In genomic region chr17:2852729-2853110, GRCh38 we compare ENCODE assay signal across 9 cellular contexts. TPM values are rescaled to one million over a fixed set of nuclear protein-coding genes. Genes with fewer than 3 reads are reported as not detected.
A peak's percentile ranks its signal among the peaks of the same experiment; 100 is the strongest.
DNase-seq lines count a peak whose midpoint lies in the region; ATAC-seq, FAIRE-seq and TF ChIP-seq lines count a peak whose summit lies in the region.
"Had no signal": no experiment of that assay in that cellular context is flagged by ENCODE, and none has a peak within 500 bp of the region (broad histone marks: within the 10 kb centered on the region; RNA-seq: fewer than 3 reads in every experiment).

No MANE protein-coding gene starts in this region.

- no peak overlapping the region; the same call in 1 of the 2 replicates for H3K18ac ChIP-seq in H1 (ENCODE audit: extremely low read depth, low read length)

- peaks cover 24 to 32% of the 10 kb centered on the region in 2 experiments for H3K79me2 ChIP-seq in H1 (ENCODE audit: control insufficient read depth in 1 of 2, insufficient read depth in 2 of 2, low read length in 2 of 2)

- intact Hi-C loops in breast epithelium (cut with DNase I; ENCODE audit: low total_unique reads), result loop anchor here (10.0 kb wide), 1 partner anchor 152 kb away; no protein-coding TSS in a partner anchor
- intact Hi-C loops in MCF 10A (cut with micrococcal nuclease), result no loop called here

- H3K36me3 ChIP-seq in breast epithelium, result no peaks in the 10 kb centered on the region
- H3K36me3 ChIP-seq in H1 (ENCODE audit: control insufficient read depth in 2 of 4, insufficient read depth in 4 of 4, low read length in 3 of 4), result no peaks in the 10 kb centered on the region
- no peaks in the 10 kb centered on the region for H3K36me3 ChIP-seq in mucosa of rectum (ENCODE audit: control insufficient read depth in 2 of 2, insufficient read depth in 2 of 2, low read length in 2 of 2)
- H3K36me3 ChIP-seq in urinary bladder (ENCODE audit: insufficient read depth), result no peaks in the 10 kb centered on the region

- no peak overlapping the region for H3K14ac ChIP-seq in H1 (ENCODE audit: insufficient read length)

- no peak for TF ChIP-seq EP300 in H1 (IDR thresholded peaks at IDR 0.05; ENCODE audit: borderline replicate concordance in 1 of 2, low read depth in 2 of 2, low read length in 2 of 2)

- H2BK15ac ChIP-seq in H1 (ENCODE audit: low read length), result no peak overlapping the region

- H3K27me3 Mint-ChIP-seq in MCF 10A (ENCODE audit: insufficient read depth, unreplicated experiment), result no peaks in the 10 kb centered on the region

- H2AFZ ChIP-seq in H1 (ENCODE audit: low read length), result no peak overlapping the region

- no peak overlapping the region for H4K5ac ChIP-seq in H1 (ENCODE audit: insufficient read length, low read depth, low read length)

- TF ChIP-seq RAD21 in H1 (IDR thresholded peaks at IDR 0.05 in 1 of 2, conservative IDR thresholded peaks at IDR 0.05 in 1 of 2; ENCODE audit: low read depth in 2 of 2, low read length in 2 of 2), result no peak

- no TSS peak for BruUV-seq in MCF 10A (replicated peaks; lab: Mats Ljungman, UMichigan)

- no peaks in the 10 kb centered on the region for H3K36me3 Mint-ChIP-seq in MCF 10A (ENCODE audit: insufficient read depth, unreplicated experiment)

- CTCF ChIA-PET in MCF 10A (lab: Yijun Ruan, JAX) (interaction anchor here (0.5 to 9.5 kb wide), 5 partner anchors 25 to 162 kb away, joined by 3 to 101 read pairs (median 4); no protein-coding TSS in a partner anchor), H1 (lab: Charles Lee; ENCODE audit: partially characterized antibody) (interaction anchor here (1.0 to 13.3 kb wide), 5 partner anchors 16 to 160 kb away, joined by 3 to 233 read pairs (median 15); no protein-coding TSS in a partner anchor)

- TF ChIP-seq CTCF in breast epithelium (IDR thresholded peaks at IDR 0.05) (no peak), MCF 10A (IDR thresholded peaks at IDR 0.05; ENCODE audit: unreplicated experiment) (no peak), H1 (IDR thresholded peaks at IDR 0.05; ENCODE audit: control extremely low read depth in 1 of 3, insufficient read depth in 1 of 3, low read depth in 1 of 3, low read length in 3 of 3) (no peak)

- no peak overlapping the region for H2AK5ac ChIP-seq in H1 (ENCODE audit: low read depth, low read length)

- H3K27ac ChIP-seq in breast epithelium, result peak overlapping the region; percentile 84 to 91
- no peak overlapping the region for H3K27ac ChIP-seq in H1 (ENCODE audit: low read depth, low read length)
- H3K27ac ChIP-seq in mucosa of rectum (ENCODE audit: low read depth in 2 of 2, low read length in 2 of 2), result peak overlapping the region in 1 of 2 donors; percentile 49
- H3K27ac ChIP-seq in urinary bladder (ENCODE audit: low read depth), result no peak overlapping the region

- H3K23ac ChIP-seq in H1 (ENCODE audit: insufficient read length), result no peak overlapping the region

- peaks cover 15% of the 10 kb centered on the region for H3K4me1 Mint-ChIP-seq in MCF 10A (ENCODE audit: insufficient read depth, unreplicated experiment)

- H2BK20ac ChIP-seq in H1 (ENCODE audit: low read length), result no peak overlapping the region

- H3K4me3 ChIP-seq in breast epithelium, result peak overlapping the region; percentile 58 to 87 (median 65)
- H3K4me3 ChIP-seq in H1 (ENCODE audit: extremely low read depth in 1 of 4, insufficient read depth in 2 of 4, low read depth in 3 of 4, low read length in 4 of 4), result peak overlapping the region; percentile 49 to 90 (median 64)
- peak overlapping the region; percentile 44 to 62 for H3K4me3 ChIP-seq in mucosa of rectum (ENCODE audit: low read length in 2 of 2)
- H3K4me3 ChIP-seq in urinary bladder (ENCODE audit: low read depth, low read length), result peak overlapping the region; percentile 54

- H3K79me1 ChIP-seq in H1 (ENCODE audit: low read depth, low read length), result peaks cover 5% of the 10 kb centered on the region

- no peak for TF ChIP-seq POLR2A in breast epithelium (IDR thresholded peaks at IDR 0.05)
- TF ChIP-seq POLR2A in H1 (IDR thresholded peaks at IDR 0.05; ENCODE audit: control extremely low read depth in 1 of 2, low read depth in 2 of 2, low read length in 2 of 2), result no peak

- ATAC-seq in GM18511 (IDR thresholded peaks at IDR 0.05; ENCODE audit: unreplicated experiment), result no peak

- H3K4me1 ChIP-seq in breast epithelium (peaks cover 2 to 4% of the 10 kb centered on the region in 2 donors), H1 (replicated peaks in 1 of 4; ENCODE audit: control insufficient read depth in 3 of 4, insufficient read depth in 4 of 4, low read length in 3 of 4) (peaks cover 13 to 34% (median 22%) of the 10 kb centered on the region in 4 experiments), mucosa of rectum (ENCODE audit: control insufficient read depth in 2 of 2, insufficient read depth in 2 of 2, low read length in 2 of 2) (peaks cover 6 to 11% of the 10 kb centered on the region in 2 donors), urinary bladder (ENCODE audit: insufficient read depth) (peaks cover 2% of the 10 kb centered on the region)

- peak overlapping the region; percentile 92 to 95 for H3K4me2 ChIP-seq in H1 (ENCODE audit: insufficient read depth in 1 of 2, low read depth in 2 of 2, low read length in 2 of 2)

- no peak for DNase-seq in breast epithelium (ENCODE audit: low spot score in 2 of 2)
- no peak for DNase-seq in MCF 10A (ENCODE audit: unreplicated experiment)
- peak in 1 of 2 experiments; percentile 71 for DNase-seq in H1 (ENCODE audit: low read depth in 1 of 2, low spot score in 2 of 2)
- DNase-seq in NCI-H226, result no peak
- no peak for DNase-seq in NCI-H526 treated with DMSO at 0.1 percent for 48 hours (lab: John Stamatoyannopoulos, UW)

- no peak overlapping the region for H2BK12ac ChIP-seq in H1 (ENCODE audit: low read depth, low read length)

- H3K23me2 ChIP-seq in H1 (ENCODE audit: low read depth, low read length), result peaks cover 18% of the 10 kb centered on the region

- no peak overlapping the region; the same call in 1 of the 2 replicates for H2BK5ac ChIP-seq in H1 (ENCODE audit: low read depth, low read length)

- no peak overlapping the region for H3K4me3 Mint-ChIP-seq in MCF 10A (ENCODE audit: unreplicated experiment)

- H3K56ac ChIP-seq in H1 (replicated peaks; ENCODE audit: insufficient read length, low read depth, low read length), result no peak overlapping the region

- H2BK120ac ChIP-seq in H1 (replicated peaks; ENCODE audit: low read depth, low read length), result no peak overlapping the region

- H3K27ac Mint-ChIP-seq in MCF 10A (ENCODE audit: low read depth, unreplicated experiment), result no peak overlapping the region

- no peaks in the 10 kb centered on the region for H3K27me3 ChIP-seq in breast epithelium
- peaks cover 0 to 5% (median 2%) of the 10 kb centered on the region in 4 experiments; a peak in 2 of 7 replicates for H3K27me3 ChIP-seq in H1 (replicated peaks in 1 of 4; ENCODE audit: control insufficient read depth in 3 of 4, extremely low read depth in 1 of 4, insufficient read depth in 3 of 4, low read length in 3 of 4)
- peaks cover 7 to 15% of the 10 kb centered on the region in 2 donors for H3K27me3 ChIP-seq in mucosa of rectum (ENCODE audit: control insufficient read depth in 2 of 2, insufficient read depth in 2 of 2, low read length in 2 of 2)

- POLR2A ChIA-PET in MCF 10A (lab: Yijun Ruan, JAX) (interaction anchor here (0.7 to 2.9 kb wide), 3 partner anchors 40 to 114 kb away, joined by 3 to 23 read pairs (median 4); no protein-coding TSS in a partner anchor), H1 (lab: Charles Lee; ENCODE audit: partially characterized antibody) (interaction anchor here (0.7 to 2.9 kb wide), 8 partner anchors 9 to 109 kb away, joined by 3 to 11 read pairs (median 3); no protein-coding TSS in a partner anchor)

- H3K9ac ChIP-seq in H1 (replicated peaks in 1 of 4; ENCODE audit: extremely low read depth in 1 of 4, low read depth in 3 of 4, low read length in 3 of 4) (peak overlapping the region in 2 of 4 experiments; percentile 13 to 38; a peak in 2 of 7 replicates), mucosa of rectum (ENCODE audit: low read depth in 1 of 2, low read length in 2 of 2) (peak overlapping the region in 1 of 2 donors; percentile 68)

- 0% methylated on average over 4 of the region's 36 CpGs; no CpG with 5 or more reads in 1 of the 2 experiments for WGBS in H1 (ENCODE audit: extremely low coverage in 1 of 2, insufficient coverage in 1 of 2, insufficient read length in 1 of 2, insufficient replicate concordance in 2 of 2, low coverage in 1 of 2, low lambda C conversion rate in 2 of 2, missing lambda C conversion rate in 1 of 2), 2 experiments
- WGBS in urinary bladder, result 15% methylated on average over 36 of the region's 36 CpGs

- H4K91ac ChIP-seq in H1 (replicated peaks; ENCODE audit: insufficient read length, low read length), result no peak overlapping the region

- H3K9me3 ChIP-seq in breast epithelium (no peaks in the 10 kb centered on the region), H1 (ENCODE audit: insufficient read depth in 2 of 2, low read depth in 1 of 2, low read length in 1 of 2) (no peaks in the 10 kb centered on the region), mucosa of rectum (ENCODE audit: control insufficient read depth in 2 of 2, low read length in 2 of 2) (no peaks in the 10 kb centered on the region)

- H4K20me1 ChIP-seq in H1 (replicated peaks in 1 of 2; ENCODE audit: control insufficient read depth in 1 of 2, insufficient read depth in 2 of 2, low read length in 2 of 2), result peaks cover 4 to 12% of the 10 kb centered on the region in 2 experiments

- no peak overlapping the region for H3K4ac ChIP-seq in H1 (replicated peaks; ENCODE audit: insufficient read length, low read depth, low read length)

- no peaks in the 10 kb centered on the region for H3K9me3 Mint-ChIP-seq in MCF 10A (ENCODE audit: unreplicated experiment)

- no peak for FAIRE-seq in H1 (lab: Jason Lieb, UNC)
- FAIRE-seq: colon had no signal

- no peak overlapping the region; the same call in 1 of the 2 replicates for H4K8ac ChIP-seq in H1 (ENCODE audit: extremely low read depth, insufficient read depth, low read length)

TF ChIP-seq in H1, 55 proteins besides CTCF, POLR2A, EP300 and RAD21 (continues in another document):
- 0 out of 2 replicates have a peak, but pooled peaks have one; percentile 22 for TF ChIP-seq MAX (IDR thresholded peaks at IDR 0.05)

RNA-seq across cellular contexts. Expression of gene RAP1GAP2, which starts 56.5 kb away (rescaled TPM):
- total RNA-seq in breast epithelium (10 to 100 TPM in 2 of 3 donors, 1 to 10 TPM in 1; 5.3 to 23.4 (median 10.8) TPM), MCF 10A (2022) (33.8 and 40.2 TPM in 2 replicates), urinary bladder (3.9 TPM)
- total RNA-seq in H1 (2021; fragmentation: NEBNext Ultra II Directional; extraction: Animal tissue kit (Norgen Biotek cat#: 25700)), result 63.4 and 63.8 TPM in 2 replicates
- polyA plus RNA-seq in H1 (2011; rRNA removed) (24.0 and 28.9 TPM in 2 replicates), urinary bladder (3.7 TPM)
- polyA plus RNA-seq in H1 (2011; cell fraction: cytosol; rRNA removed), result 25.1 TPM
- 165 TPM for polyA plus RNA-seq in H1 (2011; cell fraction: nucleus; rRNA removed)
- polyA plus RNA-seq in H1 (2012, experiment 1 of 2), result 26.1 to 39.5 TPM (median 30.8 TPM) in 4 replicates
- 16.1 TPM for polyA plus RNA-seq in H1 (2012, experiment 2 of 2)
- 22.5 TPM for polyA plus RNA-seq in H1 (2013, experiment 1 of 2)
- 22.8 TPM for polyA plus RNA-seq in H1 (2013, experiment 2 of 2)
- 27.1 and 37.8 TPM in 2 replicates for polyA minus RNA-seq in H1 (2011; rRNA and poly(A)+ RNA removed)
- polyA minus RNA-seq in H1 (2011; cell fraction: cytosol; rRNA and poly(A)+ RNA removed), result 18.9 TPM
- polyA minus RNA-seq in H1 (2011; cell fraction: nucleus; rRNA and poly(A)+ RNA removed), result 28.5 TPM

Comparison
In these comparisons a context has a peak if more than half of its experiments do, and no peak if none do; other contexts are left out.
1. H3K27ac ChIP-seq: peak in breast epithelium (2 of 2); none in H1 (single experiment) and urinary bladder (single experiment).
2. Peak in every context shown above with its lines, with median percentiles within 50 percentile points of each other: H3K4me3 ChIP-seq.